In genomic region chr9:72789915-72790314, GRCh38 we compare ENCODE assay signal across 16 cellular contexts.
DNase-seq lines count a peak whose midpoint lies in the region; ATAC-seq, FAIRE-seq and TF ChIP-seq lines count a peak whose summit lies in the region.
"Had no signal": no experiment of that assay in that cellular context is flagged by ENCODE, and none has a peak within 500 bp of the region (broad histone marks: within the 10 kb centered on the region; RNA-seq: fewer than 3 reads in every experiment).

No MANE protein-coding gene starts in this region.

- H3K4me2 ChIP-seq in GM23248 (ENCODE audit: unreplicated experiment) (no peak overlapping the region), neural progenitor cell (no peak overlapping the region)
- H3K4me2 ChIP-seq: BLaER1 had no signal

- no peak overlapping the region for H3K27ac Mint-ChIP-seq in neural progenitor cell
- H3K27ac Mint-ChIP-seq: CD14-positive monocyte; CD4-positive, alpha-beta memory T cell had no signal

- in situ Hi-C loops in GM23248 (cut with MboI), result no loop called here

- DNase-seq in GM23248, result no peak
- DNase-seq in SJSA1 (ENCODE audit: low read depth in 1 of 2, low spot score in 2 of 2), result no peak
- DNase-seq in bronchial epithelial cell (ENCODE audit: low read depth), result no peak
- no peak for DNase-seq in neural progenitor cell (ENCODE audit: low spot score)
- no peak for DNase-seq in NCI-H2107 treated with DMSO at 0.1 percent for 48 hours (lab: John Stamatoyannopoulos, UW; ENCODE audit: unreplicated experiment)
- no peak for DNase-seq in amygdala (lab: John Stamatoyannopoulos, UW)
- DNase-seq: CD4-positive, alpha-beta memory T cell; DMS153; DMS79; GDM1; HCEC 1CT had no signal

- H3K4me1 Mint-ChIP-seq in neural progenitor cell, result no peaks in the 10 kb centered on the region

- H3K9me3 Mint-ChIP-seq in neural progenitor cell, result no peaks in the 10 kb centered on the region

- WGBS in GM23248 (ENCODE audit: low coverage in 1 of 2, low lambda C conversion rate in 2 of 2, missing lambda C conversion rate in 2 of 2), 2 experiments, result 7% methylated on average over 3 of the region's 3 CpGs

- H4K20me1 ChIP-seq in GM23248 (ENCODE audit: insufficient read depth) (no peaks in the 10 kb centered on the region), neural progenitor cell (ENCODE audit: low read depth) (no peaks in the 10 kb centered on the region)
- H4K20me1 ChIP-seq: BLaER1 had no signal

- H3F3A ChIP-seq in GM23248 (ENCODE audit: insufficient read depth) (no peaks in the 10 kb centered on the region), neural progenitor cell (ENCODE audit: low read depth) (no peaks in the 10 kb centered on the region)

- TF ChIP-seq CTCF in bronchial epithelial cell (IDR thresholded peaks at IDR 0.05; ENCODE audit: insufficient read depth, low read length, severe bottlenecking) (no peak), neural progenitor cell (IDR thresholded peaks at IDR 0.05) (no peak)

- no peaks in the 10 kb centered on the region for H3K4me1 ChIP-seq in GM23248 (ENCODE audit: insufficient read depth)
- peaks cover 20% of the 10 kb centered on the region; the same call in 1 of the 2 replicates for H3K4me1 ChIP-seq in SJSA1 (replicated peaks)
- H3K4me1 ChIP-seq in neural progenitor cell, result no peaks in the 10 kb centered on the region
- H3K4me1 ChIP-seq: BLaER1 had no signal

- H3K27me3 Mint-ChIP-seq in neural progenitor cell (ENCODE audit: insufficient read depth, low read depth), result no peaks in the 10 kb centered on the region

- FAIRE-seq in bronchial epithelial cell (lab: Jason Lieb, UNC), result peak; percentile 23
- FAIRE-seq: A204.1 had no signal

- no peak overlapping the region for H3K27ac ChIP-seq in GM23248
- H3K27ac ChIP-seq in SJSA1, result peak overlapping the region; percentile 76
- no peak overlapping the region for H3K27ac ChIP-seq in neural progenitor cell
- H3K27ac ChIP-seq: BLaER1 had no signal

- H3K79me2 ChIP-seq in GM23248 (ENCODE audit: insufficient read depth) (no peaks in the 10 kb centered on the region), neural progenitor cell (ENCODE audit: low read depth) (no peaks in the 10 kb centered on the region)

- no peaks in the 10 kb centered on the region for H3K9me2 ChIP-seq in GM23248 (ENCODE audit: insufficient read depth)

- H2AFZ ChIP-seq in GM23248, result peak overlapping the region; percentile 44; the same call in 1 of the 2 replicates
- peak overlapping the region; percentile 65 for H2AFZ ChIP-seq in neural progenitor cell (replicated peaks)

- ATAC-seq in HG02973 (IDR thresholded peaks at IDR 0.05; ENCODE audit: unreplicated experiment), result no peak
- no peak for ATAC-seq in HG02938 (IDR thresholded peaks at IDR 0.05; ENCODE audit: unreplicated experiment)

- H3K9me3 ChIP-seq in GM23248 (ENCODE audit: low read depth), result no peaks in the 10 kb centered on the region
- H3K9me3 ChIP-seq in SJSA1 (replicated peaks), result no peaks in the 10 kb centered on the region
- no peaks in the 10 kb centered on the region for H3K9me3 ChIP-seq in neural progenitor cell (ENCODE audit: low read depth)

- H3K27me3 ChIP-seq in GM23248 (replicated peaks; ENCODE audit: insufficient read depth), result no peaks in the 10 kb centered on the region
- H3K27me3 ChIP-seq in SJSA1 (replicated peaks), result no peaks in the 10 kb centered on the region
- no peaks in the 10 kb centered on the region for H3K27me3 ChIP-seq in bronchial epithelial cell (ENCODE audit: control insufficient read depth, insufficient read depth, low read length)
- H3K27me3 ChIP-seq in neural progenitor cell, result no peaks in the 10 kb centered on the region
- H3K27me3 ChIP-seq: BLaER1 had no signal

- no peak overlapping the region for H3K4me3 Mint-ChIP-seq in neural progenitor cell
- H3K4me3 Mint-ChIP-seq: CD4-positive, alpha-beta memory T cell had no signal

- H3K4me3 ChIP-seq in GM23248 (no peak overlapping the region), SJSA1 (no peak overlapping the region), bronchial epithelial cell (ENCODE audit: low read depth, low read length) (no peak overlapping the region), neural progenitor cell (no peak overlapping the region)
- H3K4me3 ChIP-seq: BLaER1 had no signal

- H3K9ac ChIP-seq in GM23248, result no peak overlapping the region
- no peak overlapping the region for H3K9ac ChIP-seq in neural progenitor cell
- H3K9ac ChIP-seq: BLaER1 had no signal

- H3K36me3 ChIP-seq in GM23248 (ENCODE audit: low read depth) (no peaks in the 10 kb centered on the region), SJSA1 (no peaks in the 10 kb centered on the region), bronchial epithelial cell (ENCODE audit: control insufficient read depth, insufficient read depth, low read length) (no peaks in the 10 kb centered on the region), neural progenitor cell (no peaks in the 10 kb centered on the region)
- H3K36me3 ChIP-seq: BLaER1 had no signal

- H3K36me3 Mint-ChIP-seq in neural progenitor cell, result no peaks in the 10 kb centered on the region
- H3K36me3 Mint-ChIP-seq: CD14-positive monocyte; CD4-positive, alpha-beta memory T cell had no signal
